In genomic region chr12:120369476-120370342, GRCh38 we compare ENCODE assay signal across 8 cellular contexts. TPM values are rescaled to one million over a fixed set of nuclear protein-coding genes. Genes with fewer than 3 reads are reported as not detected.
DNase-seq lines count a peak whose midpoint lies in the region; ATAC-seq lines count a peak whose summit lies in the region.

No MANE protein-coding gene starts in this region.

- H3K36me3 Mint-ChIP-seq in T-helper 1 cell treated with Interleukin-12 subunit alpha and Interleukin-12 subunit beta and Interleukin-4 antibody, amounts not matched to agents 30 μg/mL and 1 μg/mL, for 36 hours (ENCODE audit: low read depth): no peaks in the 10 kb centered on the region
- no peaks in the 10 kb centered on the region for H3K36me3 Mint-ChIP-seq in activated naive CD8-positive, alpha-beta T cell treated with anti-CD3 and anti-CD28 coated beads, Interleukin-2, amount 10 ng/mL, durations not matched to agents 7 days and 5 days

- H3K4me1 Mint-ChIP-seq in T-helper 1 cell treated with Interleukin-12 subunit alpha and Interleukin-12 subunit beta and Interleukin-4 antibody, amounts not matched to agents 30 μg/mL and 1 μg/mL, for 36 hours (ENCODE audit: low read depth): peaks cover 11% of the 10 kb centered on the region
- no peaks in the 10 kb centered on the region for H3K4me1 Mint-ChIP-seq in activated naive CD8-positive, alpha-beta T cell treated with anti-CD3 and anti-CD28 coated beads, Interleukin-2, amount 10 ng/mL, durations not matched to agents 7 days and 5 days
- peaks cover 36% of the 10 kb centered on the region for H3K4me1 Mint-ChIP-seq in stimulated activated naive CD8-positive, alpha-beta T cell treated with anti-CD3 and anti-CD28 coated beads, Interleukin-15, amount 100 ng/mL, for 72 hours

- no peak overlapping the region for H3K27ac Mint-ChIP-seq in T-helper 1 cell treated with Interleukin-12 subunit alpha and Interleukin-12 subunit beta and Interleukin-4 antibody, amounts not matched to agents 30 μg/mL and 1 μg/mL, for 36 hours
- no peak overlapping the region for H3K27ac Mint-ChIP-seq in activated naive CD8-positive, alpha-beta T cell treated with anti-CD3 and anti-CD28 coated beads, Interleukin-2, amount 10 ng/mL, durations not matched to agents 7 days and 5 days
- peak overlapping the region; percentile 12 to 27 for H3K27ac Mint-ChIP-seq in stimulated activated naive CD8-positive, alpha-beta T cell treated with anti-CD3 and anti-CD28 coated beads, Interleukin-15, amount 100 ng/mL, for 72 hours

- POLR2A ChIA-PET in activated naive CD8-positive, alpha-beta T cell treated with anti-CD3 and anti-CD28 coated beads, Interleukin-2, amount 10 ng/mL, durations not matched to agents 7 days and 5 days (lab: Charles Lee): no interaction called here

- H3K27me3 Mint-ChIP-seq in T-helper 1 cell treated with Interleukin-12 subunit alpha and Interleukin-12 subunit beta and Interleukin-4 antibody, amounts not matched to agents 30 μg/mL and 1 μg/mL, for 36 hours (ENCODE audit: low read depth): peaks cover 79% of the 10 kb centered on the region
- H3K27me3 Mint-ChIP-seq in activated naive CD8-positive, alpha-beta T cell treated with anti-CD3 and anti-CD28 coated beads, Interleukin-2, amount 10 ng/mL, durations not matched to agents 7 days and 5 days: peaks cover 70% of the 10 kb centered on the region
- peaks cover 87% of the 10 kb centered on the region for H3K27me3 Mint-ChIP-seq in stimulated activated naive CD8-positive, alpha-beta T cell treated with anti-CD3 and anti-CD28 coated beads, Interleukin-15, amount 100 ng/mL, for 72 hours

- no peak for ATAC-seq in activated naive CD8-positive, alpha-beta T cell treated with anti-CD3 and anti-CD28 coated beads, Interleukin-2, amount 10 ng/mL, durations not matched to agents 7 days and 5 days (ENCODE audit: low read depth)
- no peak for ATAC-seq in stimulated activated naive CD8-positive, alpha-beta T cell treated with anti-CD3 and anti-CD28 coated beads, Interleukin-15, amount 100 ng/mL, for 72 hours
- ATAC-seq in GM19023 (IDR thresholded peaks at IDR 0.05; ENCODE audit: unreplicated experiment) (no peak), GM18517 (IDR thresholded peaks at IDR 0.05; ENCODE audit: unreplicated experiment) (no peak)

- no peaks in the 10 kb centered on the region for H3K9me3 Mint-ChIP-seq in T-helper 1 cell treated with Interleukin-12 subunit alpha and Interleukin-12 subunit beta and Interleukin-4 antibody, amounts not matched to agents 30 μg/mL and 1 μg/mL, for 36 hours
- no peaks in the 10 kb centered on the region for H3K9me3 Mint-ChIP-seq in activated naive CD8-positive, alpha-beta T cell treated with anti-CD3 and anti-CD28 coated beads, Interleukin-2, amount 10 ng/mL, durations not matched to agents 7 days and 5 days
- no peaks in the 10 kb centered on the region for H3K9me3 Mint-ChIP-seq in stimulated activated naive CD8-positive, alpha-beta T cell treated with anti-CD3 and anti-CD28 coated beads, Interleukin-15, amount 100 ng/mL, for 72 hours

- peak overlapping the region; percentile 52 for H3K4me3 Mint-ChIP-seq in T-helper 1 cell treated with Interleukin-12 subunit alpha and Interleukin-12 subunit beta and Interleukin-4 antibody, amounts not matched to agents 30 μg/mL and 1 μg/mL, for 36 hours
- H3K4me3 Mint-ChIP-seq in activated naive CD8-positive, alpha-beta T cell treated with anti-CD3 and anti-CD28 coated beads, Interleukin-2, amount 10 ng/mL, durations not matched to agents 7 days and 5 days: peak overlapping the region; percentile 56
- peak overlapping the region; percentile 55 to 66 for H3K4me3 Mint-ChIP-seq in stimulated activated naive CD8-positive, alpha-beta T cell treated with anti-CD3 and anti-CD28 coated beads, Interleukin-15, amount 100 ng/mL, for 72 hours

- DNase-seq in T-helper 1 cell: no peak
- DNase-seq in activated naive CD8-positive, alpha-beta T cell treated with anti-CD3 and anti-CD28 coated beads, Interleukin-2, amount 10 ng/mL, durations not matched to agents 7 days and 5 days: no peak
- DNase-seq in left kidney (ENCODE audit: low read depth, low spot score): peak; percentile 33
- no peak for DNase-seq in stimulated activated naive CD8-positive, alpha-beta T cell treated with anti-CD3 and anti-CD28 coated beads, Interleukin-15, amount 100 ng/mL, for 72 hours
- no peak for DNase-seq in NCI-H526 (lab: John Stamatoyannopoulos, UW)

RNA-seq across cellular contexts. Expression of gene MSI1, which starts 0.7 kb away (rescaled TPM):
- not detected for total RNA-seq in activated naive CD8-positive, alpha-beta T cell treated with anti-CD3 and anti-CD28 coated beads, Interleukin-2, amount 10 ng/mL, durations not matched to agents 7 days and 5 days

RNA-seq across cellular contexts. Expression of gene PLA2G1B, which starts 42.1 kb away (rescaled TPM):
- total RNA-seq in activated naive CD8-positive, alpha-beta T cell treated with anti-CD3 and anti-CD28 coated beads, Interleukin-2, amount 10 ng/mL, durations not matched to agents 7 days and 5 days: not detected

Comparison
In these comparisons a context has a peak if more than half of its experiments do, and no peak if none do; other contexts are left out.
1. H3K27ac Mint-ChIP-seq: peak in stimulated activated naive CD8-positive, alpha-beta T cell treated with anti-CD3 and anti-CD28 coated beads, Interleukin-15, amount 100 ng/mL, for 72 hours (2 of 2); none in T-helper 1 cell treated with Interleukin-12 subunit alpha and Interleukin-12 subunit beta and Interleukin-4 antibody, amounts not matched to agents 30 μg/mL and 1 μg/mL, for 36 hours (single experiment) and activated naive CD8-positive, alpha-beta T cell treated with anti-CD3 and anti-CD28 coated beads, Interleukin-2, amount 10 ng/mL, durations not matched to agents 7 days and 5 days (single experiment).
2. Peak in every context shown above with its lines, with median percentiles within 50 percentile points of each other: H3K4me3 Mint-ChIP-seq.